Comparison of ENCODE assay signal across 8 cellular contexts in genomic region chr19:7921302-7921954, GRCh38. TPM values are rescaled to one million over a fixed set of nuclear protein-coding genes. Genes with fewer than 3 reads are reported as not detected.
DNase-seq lines count a peak whose midpoint lies in the region; ATAC-seq and TF ChIP-seq lines count a peak whose summit lies in the region.

No MANE protein-coding gene starts in this region.

- H2AFZ ChIP-seq in Karpas-422 (ENCODE audit: low read length): peak overlapping the region; percentile 62; the same call in 1 of the 2 replicates

- no peaks in the 10 kb centered on the region for H3K9me3 Mint-ChIP-seq in chondrocyte (ENCODE audit: low read depth)
- H3K9me3 Mint-ChIP-seq in natural killer cell treated with Interleukin-12 subunit alpha and Interleukin-12 subunit beta and Interleukin-15 and Interleukin-18, amount 100 ng/mL, for 72 hours: no peaks in the 10 kb centered on the region

- H3K4me1 Mint-ChIP-seq in chondrocyte (ENCODE audit: low read depth): peaks cover 44% of the 10 kb centered on the region
- peaks cover 14 to 19% of the 10 kb centered on the region in 2 donors for H3K4me1 Mint-ChIP-seq in natural killer cell treated with Interleukin-12 subunit alpha and Interleukin-12 subunit beta and Interleukin-15 and Interleukin-18, amount 100 ng/mL, for 72 hours (ENCODE audit: low read depth in 2 of 2)

- H3K4me3 ChIP-seq in BJ (ENCODE audit: low read depth, low read length): peak overlapping the region; percentile 53
- peak overlapping the region; percentile 87 for H3K4me3 ChIP-seq in Karpas-422 (ENCODE audit: low read length)

- TF ChIP-seq CTCF in BJ (IDR thresholded peaks at IDR 0.05; ENCODE audit: insufficient read depth, low read depth, low read length): no peak
- no peak for TF ChIP-seq CTCF in chondrocyte (IDR thresholded peaks at IDR 0.05)

- no peaks in the 10 kb centered on the region for H3K27me3 ChIP-seq in BJ (ENCODE audit: control insufficient read depth, insufficient read depth, low read length)
- H3K27me3 ChIP-seq in Karpas-422 (ENCODE audit: low read length): no peaks in the 10 kb centered on the region

- H3K27me3 Mint-ChIP-seq in chondrocyte (ENCODE audit: low read depth): no peaks in the 10 kb centered on the region
- H3K27me3 Mint-ChIP-seq in natural killer cell treated with Interleukin-12 subunit alpha and Interleukin-12 subunit beta and Interleukin-15 and Interleukin-18, amount 100 ng/mL, for 72 hours: peaks cover 6 to 7% of the 10 kb centered on the region in 2 donors

- CTCF ChIA-PET in BJ (lab: Yijun Ruan, JAX): interaction anchor here (1.1 to 7.1 kb wide), 4 partner anchors 8 to 68 kb away, joined by 4 to 29 read pairs (median 12); partner anchors contain the start of gene MAP2K7

- peaks cover 36% of the 10 kb centered on the region; the same call in 1 of the 2 replicates for H4K20me1 ChIP-seq in Karpas-422 (ENCODE audit: insufficient read depth, low read depth, low read length)

- POLR2A ChIA-PET in BJ (lab: Charles Lee): no interaction called here

- peak overlapping the region; percentile 82 for H3K4me3 Mint-ChIP-seq in chondrocyte (ENCODE audit: unreplicated experiment)
- H3K4me3 Mint-ChIP-seq in natural killer cell treated with Interleukin-12 subunit alpha and Interleukin-12 subunit beta and Interleukin-15 and Interleukin-18, amount 100 ng/mL, for 72 hours: peak overlapping the region; percentile 87

- no peaks in the 10 kb centered on the region for H3K36me3 Mint-ChIP-seq in chondrocyte (ENCODE audit: low read depth)
- H3K36me3 Mint-ChIP-seq in natural killer cell treated with Interleukin-12 subunit alpha and Interleukin-12 subunit beta and Interleukin-15 and Interleukin-18, amount 100 ng/mL, for 72 hours: no peaks in the 10 kb centered on the region

- ATAC-seq in natural killer cell treated with Interleukin-12 subunit alpha and Interleukin-12 subunit beta and Interleukin-15 and Interleukin-18, amount 100 ng/mL, for 72 hours: no peak
- ATAC-seq in HG02588 (IDR thresholded peaks at IDR 0.05; ENCODE audit: unreplicated experiment): no peak
- no peak for ATAC-seq in GM18519 (IDR thresholded peaks at IDR 0.05; ENCODE audit: low FRiP score, unreplicated experiment)
- no peak for ATAC-seq in HG03571 (IDR thresholded peaks at IDR 0.05; ENCODE audit: unreplicated experiment)

- no peak overlapping the region for H3K27ac ChIP-seq in Karpas-422 (ENCODE audit: low read length)

- no peak for DNase-seq in BJ (ENCODE audit: low read depth)
- no peak for DNase-seq in Karpas-422
- DNase-seq in chondrocyte (ENCODE audit: low spot score): peak; percentile 85
- no peak for DNase-seq in natural killer cell treated with Interleukin-12 subunit alpha and Interleukin-12 subunit beta and Interleukin-15 and Interleukin-18, amount 100 ng/mL, for 72 hours (ENCODE audit: low spot score)
- DNase-seq in SIG-M5 treated with dmso at 0.1 percent for 504 hours (lab: John Stamatoyannopoulos, UW; ENCODE audit: unreplicated experiment): no peak

- no peaks in the 10 kb centered on the region for H3K9me3 ChIP-seq in Karpas-422 (ENCODE audit: low read length)

- H3K9ac ChIP-seq in Karpas-422 (ENCODE audit: low read length): peak overlapping the region; percentile 81

- H3K36me3 ChIP-seq in BJ (ENCODE audit: control insufficient read depth, insufficient read depth, low read length) (peaks cover 9% of the 10 kb centered on the region), Karpas-422 (ENCODE audit: insufficient read depth, low read length) (0 out of 2 replicates have a peak, but pooled peaks cover 4% of the 10 kb centered on the region)

- H3K4me2 ChIP-seq in Karpas-422 (ENCODE audit: low read depth, low read length, poor library complexity, severe bottlenecking): peak overlapping the region; percentile 93

- no peaks in the 10 kb centered on the region for H3K79me2 ChIP-seq in Karpas-422 (ENCODE audit: low read length)

- no peaks in the 10 kb centered on the region for H3K9me2 ChIP-seq in Karpas-422 (replicated peaks; ENCODE audit: insufficient read depth, low read length)

- peak overlapping the region; percentile 95 for H3K27ac Mint-ChIP-seq in chondrocyte (ENCODE audit: unreplicated experiment)
- H3K27ac Mint-ChIP-seq in natural killer cell treated with Interleukin-12 subunit alpha and Interleukin-12 subunit beta and Interleukin-15 and Interleukin-18, amount 100 ng/mL, for 72 hours: peak overlapping the region; percentile 60 to 92

- H3K4me1 ChIP-seq in Karpas-422 (ENCODE audit: low read length): peaks cover 55% of the 10 kb centered on the region

RNA-seq across cellular contexts. Expression of gene SNAPC2, which starts 1.3 kb away (rescaled TPM):
- 16.6 and 28.2 TPM in 2 replicates for polyA plus RNA-seq in BJ (2011; rRNA removed)
- polyA minus RNA-seq in BJ (2011; rRNA and poly(A)+ RNA removed): 10.1 and 15.6 TPM in 2 replicates
- 9.8 and 22.0 TPM in 2 replicates for total RNA-seq in Karpas-422 (2014; rRNA removed; shearing (Covaris generic); ENCODE audit: low replicate concordance)
- 17.1 to 27.9 TPM (median 26.4 TPM) in 3 replicates for total RNA-seq in chondrocyte
- total RNA-seq in natural killer cell treated with Interleukin-12 subunit alpha and Interleukin-12 subunit beta and Interleukin-15 and Interleukin-18, amount 100 ng/mL, for 72 hours: 10 to 100 TPM; 25.4 to 48.6 TPM

RNA-seq across cellular contexts. Expression of gene CTXN1, which starts 4.5 kb away (rescaled TPM):
- polyA plus RNA-seq in BJ (2011; rRNA removed): 1.3 and 2.0 TPM in 2 replicates
- polyA minus RNA-seq in BJ (2011; rRNA and poly(A)+ RNA removed): 0.57 and 1.2 TPM in 2 replicates
- total RNA-seq in Karpas-422 (2014; rRNA removed; shearing (Covaris generic); ENCODE audit: low replicate concordance): 0.18 TPM in 1 of 2 replicates, not detected in the other
- total RNA-seq in chondrocyte: 21.8 to 41.5 TPM (median 36.0 TPM) in 3 replicates
- under 1 TPM in 1 of 2 donors, not detected in 1; 0.33 TPM for total RNA-seq in natural killer cell treated with Interleukin-12 subunit alpha and Interleukin-12 subunit beta and Interleukin-15 and Interleukin-18, amount 100 ng/mL, for 72 hours

RNA-seq across cellular contexts. Expression of gene TGFBR3L, which starts 6.8 kb away (rescaled TPM):
- 0.50 and 0.61 TPM in 2 replicates for polyA plus RNA-seq in BJ (2011; rRNA removed)
- polyA minus RNA-seq in BJ (2011; rRNA and poly(A)+ RNA removed): 0.57 and 1.2 TPM in 2 replicates
- total RNA-seq in Karpas-422 (2014; rRNA removed; shearing (Covaris generic); ENCODE audit: low replicate concordance): not detected in 2 replicates
- total RNA-seq in chondrocyte: 8.1 to 11.6 TPM (median 11.2 TPM) in 3 replicates
- 1 to 10 TPM; 4.7 to 5.6 TPM for total RNA-seq in natural killer cell treated with Interleukin-12 subunit alpha and Interleukin-12 subunit beta and Interleukin-15 and Interleukin-18, amount 100 ng/mL, for 72 hours

RNA-seq across cellular contexts. Expression of gene MAP2K7, which starts 17.8 kb away (rescaled TPM):
- 6.2 and 8.0 TPM in 2 replicates for polyA plus RNA-seq in BJ (2011; rRNA removed)
- polyA minus RNA-seq in BJ (2011; rRNA and poly(A)+ RNA removed): 10.1 and 10.3 TPM in 2 replicates
- 10.4 and 14.4 TPM in 2 replicates for total RNA-seq in Karpas-422 (2014; rRNA removed; shearing (Covaris generic); ENCODE audit: low replicate concordance)
- 24.4 to 27.5 TPM (median 25.7 TPM) in 3 replicates for total RNA-seq in chondrocyte
- 10 to 100 TPM; 45.2 to 47.1 TPM for total RNA-seq in natural killer cell treated with Interleukin-12 subunit alpha and Interleukin-12 subunit beta and Interleukin-15 and Interleukin-18, amount 100 ng/mL, for 72 hours

RNA-seq across cellular contexts. Expression of gene TIMM44, which starts 22.0 kb away (rescaled TPM):
- polyA plus RNA-seq in BJ (2011; rRNA removed): 51.1 and 56.6 TPM in 2 replicates
- polyA minus RNA-seq in BJ (2011; rRNA and poly(A)+ RNA removed): 20.1 and 37.0 TPM in 2 replicates
- 43.7 and 53.1 TPM in 2 replicates for total RNA-seq in Karpas-422 (2014; rRNA removed; shearing (Covaris generic); ENCODE audit: low replicate concordance)
- total RNA-seq in chondrocyte: 47.1 to 75.4 TPM (median 68.0 TPM) in 3 replicates
- 100 to 1,000 TPM in 1 of 2 donors, 10 to 100 TPM in 1; 76.0 to 126 TPM for total RNA-seq in natural killer cell treated with Interleukin-12 subunit alpha and Interleukin-12 subunit beta and Interleukin-15 and Interleukin-18, amount 100 ng/mL, for 72 hours

Comparison
In these comparisons a context has a peak if more than half of its experiments do, and no peak if none do; other contexts are left out.
1. RNA of gene CTXN1, which starts 4.5 kb away (total RNA-seq): 21.8 to 41.5 TPM in chondrocyte; 0.33 TPM in natural killer cell treated with Interleukin-12 subunit alpha and Interleukin-12 subunit beta and Interleukin-15 and Interleukin-18, amount 100 ng/mL, for 72 hours and 0.18 TPM in Karpas-422; every median in the first group is over 10 times any median in the second.